In genomic region chr5:73212693-73213092, GRCh38 we compare ENCODE assay signal across 13 cellular contexts. TPM values are rescaled to one million over a fixed set of nuclear protein-coding genes. Genes with fewer than 3 reads are reported as not detected.
"Had no signal": no experiment of that assay in that cellular context is flagged by ENCODE, and none has a peak within 500 bp of the region (broad histone marks: within the 10 kb centered on the region; RNA-seq: fewer than 3 reads in every experiment).

No MANE protein-coding gene starts in this region.

RNA-seq across cellular contexts. Expression of gene TMEM174, which starts 39.7 kb away (rescaled TPM):
- total RNA-seq: stomach, subcutaneous adipose tissue, suprapubic skin, temporal lobe, testis, thoracic aorta, tibial nerve, upper lobe of left lung, upper lobe of right lung, ureter, urinary bladder, uterus, vagina had no signal
- polyA plus RNA-seq: stomach, urinary bladder had no signal
